In the genomic region with DNA sequence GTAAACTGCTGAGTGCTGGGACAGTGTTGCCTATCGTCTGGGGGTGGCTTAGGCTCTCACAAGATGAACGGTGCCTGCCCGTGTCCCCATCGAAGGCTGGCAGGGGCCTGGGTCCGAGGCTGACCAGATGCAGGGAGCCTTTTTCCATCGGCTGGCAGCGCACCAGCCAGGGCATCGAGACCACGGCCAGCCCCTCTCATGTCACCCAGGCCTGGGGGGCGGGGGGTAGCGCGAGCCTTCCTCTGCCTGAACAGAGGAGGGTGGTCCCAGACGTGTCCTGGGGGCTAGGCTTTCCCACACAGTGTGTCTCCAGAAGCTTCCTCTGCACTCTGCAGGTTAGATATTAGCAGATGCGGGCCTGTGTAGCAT, we compare ENCODE assay signal across 8 cellular contexts. TPM values are rescaled to one million over a fixed set of nuclear protein-coding genes. Genes with fewer than 3 reads are reported as not detected.
DNase-seq lines count a peak whose midpoint lies in the region; ATAC-seq and TF ChIP-seq lines count a peak whose summit lies in the region.
"Had no signal": no experiment of that assay in that cellular context is flagged by ENCODE, and none has a peak within 500 bp of the region (broad histone marks: within the 10 kb centered on the region; RNA-seq: fewer than 3 reads in every experiment).

No MANE protein-coding gene starts in this region.

- peak overlapping the region; percentile 58; the same call in 1 of the 2 replicates for H2AFZ ChIP-seq in OCI-LY3 (ENCODE audit: low read depth, low read length)
- H2AFZ ChIP-seq in hepatocyte, result no peak overlapping the region

- H3K9me3 ChIP-seq in OCI-LY3 (ENCODE audit: insufficient read depth, low read length), result peaks cover 6% of the 10 kb centered on the region
- peaks cover 0 to 12% (median 3%) of the 10 kb centered on the region in 12 donors for H3K9me3 ChIP-seq in heart left ventricle
- no peaks in the 10 kb centered on the region for H3K9me3 ChIP-seq in hepatocyte (ENCODE audit: low read depth)
- no peaks in the 10 kb centered on the region for H3K9me3 ChIP-seq in thyroid gland

- H3K36me3 Mint-ChIP-seq in stimulated activated naive CD8-positive, alpha-beta T cell treated with anti-CD3 and anti-CD28 coated beads, Interleukin-15, Interleukin-2, amounts not matched to agents 100 ng/mL and 50 ng/mL, for 24 hours (ENCODE audit: low read depth), result peaks cover 35% of the 10 kb centered on the region

- ATAC-seq in GM19463 (IDR thresholded peaks at IDR 0.05; ENCODE audit: unreplicated experiment) (peak; percentile 3), heart left ventricle (no peak), HG03354 (IDR thresholded peaks at IDR 0.05; ENCODE audit: poor library complexity, severe bottlenecking, unreplicated experiment) (no peak)

- H4K20me1 ChIP-seq in OCI-LY3 (ENCODE audit: insufficient read depth, low read length) (peaks cover 9% of the 10 kb centered on the region; the same call in 1 of the 2 replicates), hepatocyte (ENCODE audit: insufficient read depth, poor library complexity, severe bottlenecking) (no peaks in the 10 kb centered on the region)

- H3K27me3 Mint-ChIP-seq in stimulated activated naive CD8-positive, alpha-beta T cell treated with anti-CD3 and anti-CD28 coated beads, Interleukin-15, Interleukin-2, amounts not matched to agents 100 ng/mL and 50 ng/mL, for 24 hours, result no peaks in the 10 kb centered on the region

- peaks cover 80% of the 10 kb centered on the region for H3K4me1 Mint-ChIP-seq in stimulated activated naive CD8-positive, alpha-beta T cell treated with anti-CD3 and anti-CD28 coated beads, Interleukin-15, Interleukin-2, amounts not matched to agents 100 ng/mL and 50 ng/mL, for 24 hours (ENCODE audit: low read depth)

- peak overlapping the region; percentile 97 for H3K4me2 ChIP-seq in OCI-LY3 (ENCODE audit: low read length)
- no peak overlapping the region for H3K4me2 ChIP-seq in hepatocyte

- intact Hi-C loops in heart left ventricle (cut with DNase I) (loop anchor here in 1 of 10 donors (10.0 kb wide), 1 partner anchor 120 kb away; no protein-coding TSS in a partner anchor), thyroid gland (cut with DNase I) (no loop called here)

- peak overlapping the region; percentile 96 for H3K4me3 Mint-ChIP-seq in stimulated activated naive CD8-positive, alpha-beta T cell treated with anti-CD3 and anti-CD28 coated beads, Interleukin-15, Interleukin-2, amounts not matched to agents 100 ng/mL and 50 ng/mL, for 24 hours

- H3K9me3 Mint-ChIP-seq in stimulated activated naive CD8-positive, alpha-beta T cell treated with anti-CD3 and anti-CD28 coated beads, Interleukin-15, Interleukin-2, amounts not matched to agents 100 ng/mL and 50 ng/mL, for 24 hours, result peaks cover 4% of the 10 kb centered on the region

- H3K79me2 ChIP-seq in OCI-LY3 (ENCODE audit: low read length), result peaks cover 12% of the 10 kb centered on the region; the same call in 1 of the 2 replicates
- no peaks in the 10 kb centered on the region for H3K79me2 ChIP-seq in hepatocyte

- H3K4me1 ChIP-seq in OCI-LY3 (ENCODE audit: low read length) (peaks cover 44% of the 10 kb centered on the region), heart left ventricle (peaks cover 0 to 57% (median 0%) of the 10 kb centered on the region in 12 donors), hepatocyte (ENCODE audit: insufficient read depth) (peaks cover 7% of the 10 kb centered on the region), thyroid gland (peaks cover 0 to 2% of the 10 kb centered on the region in 2 donors)

- H3K36me3 ChIP-seq in OCI-LY3 (replicated peaks; ENCODE audit: low read depth, low read length) (no peaks in the 10 kb centered on the region), heart left ventricle (no peaks in the 10 kb centered on the region), hepatocyte (replicated peaks; ENCODE audit: insufficient read depth, low read depth) (no peaks in the 10 kb centered on the region), thyroid gland (no peaks in the 10 kb centered on the region)

- H3K9me2 ChIP-seq in hepatocyte (replicated peaks; ENCODE audit: insufficient read depth), result no peaks in the 10 kb centered on the region

- no peak for TF ChIP-seq POLR2A in heart left ventricle (IDR thresholded peaks at IDR 0.05)
- no peak for TF ChIP-seq POLR2A in thyroid gland (IDR thresholded peaks at IDR 0.05)

- 72 to 88% (median 83%) methylated on average over 9 to 14 of the region's 14 CpGs for WGBS in heart left ventricle, 4 donors
- 84% methylated on average over 13 of the region's 14 CpGs for WGBS in hepatocyte (ENCODE audit: low lambda C conversion rate, missing lambda C conversion rate)
- 81 to 84% methylated on average over 4 of the region's 14 CpGs for WGBS in thyroid gland, 2 donors

- peak overlapping the region; percentile 84 for H3K4me3 ChIP-seq in OCI-LY3 (ENCODE audit: low read length)
- peak overlapping the region in 10 of 12 donors; percentile 22 to 77 (median 36) for H3K4me3 ChIP-seq in heart left ventricle
- H3K4me3 ChIP-seq in hepatocyte, result no peak overlapping the region
- no peak overlapping the region for H3K4me3 ChIP-seq in thyroid gland (replicated peaks in 1 of 3)

- H3K27me3 ChIP-seq in OCI-LY3 (ENCODE audit: low read depth, low read length) (no peaks in the 10 kb centered on the region), heart left ventricle (peaks cover 0 to 6% (median 0%) of the 10 kb centered on the region in 9 donors), hepatocyte (no peaks in the 10 kb centered on the region), thyroid gland (no peaks in the 10 kb centered on the region)

- H3K27ac Mint-ChIP-seq in stimulated activated naive CD8-positive, alpha-beta T cell treated with anti-CD3 and anti-CD28 coated beads, Interleukin-15, Interleukin-2, amounts not matched to agents 100 ng/mL and 50 ng/mL, for 24 hours, result peak overlapping the region; percentile 99

- TF ChIP-seq CTCF in OCI-LY3 (IDR thresholded peaks at IDR 0.05; ENCODE audit: low read depth, low read length), result no peak
- no peak for TF ChIP-seq CTCF in heart left ventricle (IDR thresholded peaks at IDR 0.05)
- no peak for TF ChIP-seq CTCF in hepatocyte (IDR thresholded peaks at IDR 0.05; ENCODE audit: poor library complexity)
- no peak for TF ChIP-seq CTCF in thyroid gland (IDR thresholded peaks at IDR 0.05)

- peak overlapping the region; percentile 64 for H3K27ac ChIP-seq in OCI-LY3 (ENCODE audit: low read length)
- H3K27ac ChIP-seq in heart left ventricle, result peak overlapping the region in 6 of 12 donors; percentile 24 to 97 (median 45)
- H3K27ac ChIP-seq in hepatocyte, result no peak overlapping the region
- H3K27ac ChIP-seq in thyroid gland, result peak overlapping the region in 1 of 3 donors; percentile 17

- H3K9ac ChIP-seq in OCI-LY3 (ENCODE audit: low read length), result peak overlapping the region; percentile 78

- DNase-seq in heart left ventricle (no peak), hepatocyte (ENCODE audit: low spot score) (no peak), thyroid gland (no peak)
- DNase-seq: NCI-H345 had no signal

RNA-seq across cellular contexts. Expression of a gene that starts 17.3 kb away (rescaled TPM):
- total RNA-seq in heart left ventricle (10 to 100 TPM in 1 of 9 donors, 1 to 10 TPM in 8; 1.2 to 11.2 (median 1.8) TPM), hepatocyte (5.8 and 6.3 TPM in 2 replicates), thyroid gland (1 to 10 TPM; 5.2 to 6.6 (median 5.6) TPM)
- polyA plus RNA-seq in heart left ventricle (1 to 10 TPM; 1.5 to 1.6 TPM), hepatocyte (4.1 and 6.5 TPM in 2 replicates)

Comparison
In these comparisons a context has a peak if more than half of its experiments do, and no peak if none do; other contexts are left out.
1. H3K4me3 ChIP-seq: peak in OCI-LY3 (single experiment) and heart left ventricle (10 of 12); none in hepatocyte (single experiment) and thyroid gland (0 of 3).